Comparison of ENCODE assay signal across 3 cellular contexts in the genomic region with DNA sequence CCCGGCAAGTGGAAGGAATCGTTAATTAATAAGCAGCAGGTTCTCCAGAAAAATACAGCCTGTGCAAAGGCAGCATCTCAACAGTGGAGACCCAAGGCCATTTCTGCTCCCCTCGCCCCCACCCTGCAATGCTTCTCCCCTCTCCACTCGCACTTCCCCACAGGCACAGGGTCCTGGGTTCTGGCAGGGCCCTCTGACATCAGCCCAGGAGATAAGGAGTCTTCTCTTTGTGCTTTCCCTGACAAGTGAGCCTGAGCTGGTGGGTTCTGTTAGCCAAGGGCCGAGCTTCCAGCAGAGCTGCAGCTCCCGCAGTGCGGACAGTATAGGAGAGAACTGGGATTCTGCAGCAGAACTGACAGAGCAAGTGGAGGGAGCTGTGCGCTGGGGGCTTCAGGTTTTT.
TF ChIP-seq lines count a peak whose summit lies in the region.

No MANE protein-coding gene starts in this region.

TF ChIP-seq in SK-N-SH, 30 proteins besides CTCF, POLR2A, EP300 and RAD21:
- TF ChIP-seq ELF1 (IDR thresholded peaks at IDR 0.05) (no peak), POLR2AphosphoS5 (IDR thresholded peaks at IDR 0.05; ENCODE audit: low read depth, low read length) (no peak), FOSL2 (IDR thresholded peaks at IDR 0.05; ENCODE audit: borderline replicate concordance, low read depth) (no peak), SIN3A (IDR thresholded peaks at IDR 0.05; ENCODE audit: borderline replicate concordance, low read depth, low read length) (no peak), GABPA (IDR thresholded peaks at IDR 0.05; ENCODE audit: low read depth) (no peak), TCF12 (IDR thresholded peaks at IDR 0.05) (no peak), TAF1 (IDR thresholded peaks at IDR 0.05; ENCODE audit: borderline replicate concordance, low read depth, low read length) (no peak)
- TF ChIP-seq, protein P1, sequence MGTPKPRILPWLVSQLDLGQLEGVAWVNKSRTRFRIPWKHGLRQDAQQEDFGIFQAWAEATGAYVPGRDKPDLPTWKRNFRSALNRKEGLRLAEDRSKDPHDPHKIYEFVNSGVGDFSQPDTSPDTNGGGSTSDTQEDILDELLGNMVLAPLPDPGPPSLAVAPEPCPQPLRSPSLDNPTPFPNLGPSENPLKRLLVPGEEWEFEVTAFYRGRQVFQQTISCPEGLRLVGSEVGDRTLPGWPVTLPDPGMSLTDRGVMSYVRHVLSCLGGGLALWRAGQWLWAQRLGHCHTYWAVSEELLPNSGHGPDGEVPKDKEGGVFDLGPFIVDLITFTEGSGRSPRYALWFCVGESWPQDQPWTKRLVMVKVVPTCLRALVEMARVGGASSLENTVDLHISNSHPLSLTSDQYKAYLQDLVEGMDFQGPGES (IDR thresholded peaks at IDR 0.05; ENCODE audit: low read depth, low read length), result no peak
- TF ChIP-seq, protein P2, sequence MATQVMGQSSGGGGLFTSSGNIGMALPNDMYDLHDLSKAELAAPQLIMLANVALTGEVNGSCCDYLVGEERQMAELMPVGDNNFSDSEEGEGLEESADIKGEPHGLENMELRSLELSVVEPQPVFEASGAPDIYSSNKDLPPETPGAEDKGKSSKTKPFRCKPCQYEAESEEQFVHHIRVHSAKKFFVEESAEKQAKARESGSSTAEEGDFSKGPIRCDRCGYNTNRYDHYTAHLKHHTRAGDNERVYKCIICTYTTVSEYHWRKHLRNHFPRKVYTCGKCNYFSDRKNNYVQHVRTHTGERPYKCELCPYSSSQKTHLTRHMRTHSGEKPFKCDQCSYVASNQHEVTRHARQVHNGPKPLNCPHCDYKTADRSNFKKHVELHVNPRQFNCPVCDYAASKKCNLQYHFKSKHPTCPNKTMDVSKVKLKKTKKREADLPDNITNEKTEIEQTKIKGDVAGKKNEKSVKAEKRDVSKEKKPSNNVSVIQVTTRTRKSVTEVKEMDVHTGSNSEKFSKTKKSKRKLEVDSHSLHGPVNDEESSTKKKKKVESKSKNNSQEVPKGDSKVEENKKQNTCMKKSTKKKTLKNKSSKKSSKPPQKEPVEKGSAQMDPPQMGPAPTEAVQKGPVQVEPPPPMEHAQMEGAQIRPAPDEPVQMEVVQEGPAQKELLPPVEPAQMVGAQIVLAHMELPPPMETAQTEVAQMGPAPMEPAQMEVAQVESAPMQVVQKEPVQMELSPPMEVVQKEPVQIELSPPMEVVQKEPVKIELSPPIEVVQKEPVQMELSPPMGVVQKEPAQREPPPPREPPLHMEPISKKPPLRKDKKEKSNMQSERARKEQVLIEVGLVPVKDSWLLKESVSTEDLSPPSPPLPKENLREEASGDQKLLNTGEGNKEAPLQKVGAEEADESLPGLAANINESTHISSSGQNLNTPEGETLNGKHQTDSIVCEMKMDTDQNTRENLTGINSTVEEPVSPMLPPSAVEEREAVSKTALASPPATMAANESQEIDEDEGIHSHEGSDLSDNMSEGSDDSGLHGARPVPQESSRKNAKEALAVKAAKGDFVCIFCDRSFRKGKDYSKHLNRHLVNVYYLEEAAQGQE (IDR thresholded peaks at IDR 0.05; ENCODE audit: low read depth, low read length), result no peak
- TF ChIP-seq, protein P3, sequence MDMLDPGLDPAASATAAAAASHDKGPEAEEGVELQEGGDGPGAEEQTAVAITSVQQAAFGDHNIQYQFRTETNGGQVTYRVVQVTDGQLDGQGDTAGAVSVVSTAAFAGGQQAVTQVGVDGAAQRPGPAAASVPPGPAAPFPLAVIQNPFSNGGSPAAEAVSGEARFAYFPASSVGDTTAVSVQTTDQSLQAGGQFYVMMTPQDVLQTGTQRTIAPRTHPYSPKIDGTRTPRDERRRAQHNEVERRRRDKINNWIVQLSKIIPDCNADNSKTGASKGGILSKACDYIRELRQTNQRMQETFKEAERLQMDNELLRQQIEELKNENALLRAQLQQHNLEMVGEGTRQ (IDR thresholded peaks at IDR 0.05; ENCODE audit: borderline replicate concordance, low read depth, low read length), result no peak
TF ChIP-seq in SK-N-SH: peak in this region for 0.

TF ChIP-seq in SK-N-SH treated with all-trans-retinoic acid at 6 μM for 48 hours, 23 proteins besides CTCF, POLR2A, EP300 and RAD21 (continues in another document):
- TF ChIP-seq, protein P4, sequence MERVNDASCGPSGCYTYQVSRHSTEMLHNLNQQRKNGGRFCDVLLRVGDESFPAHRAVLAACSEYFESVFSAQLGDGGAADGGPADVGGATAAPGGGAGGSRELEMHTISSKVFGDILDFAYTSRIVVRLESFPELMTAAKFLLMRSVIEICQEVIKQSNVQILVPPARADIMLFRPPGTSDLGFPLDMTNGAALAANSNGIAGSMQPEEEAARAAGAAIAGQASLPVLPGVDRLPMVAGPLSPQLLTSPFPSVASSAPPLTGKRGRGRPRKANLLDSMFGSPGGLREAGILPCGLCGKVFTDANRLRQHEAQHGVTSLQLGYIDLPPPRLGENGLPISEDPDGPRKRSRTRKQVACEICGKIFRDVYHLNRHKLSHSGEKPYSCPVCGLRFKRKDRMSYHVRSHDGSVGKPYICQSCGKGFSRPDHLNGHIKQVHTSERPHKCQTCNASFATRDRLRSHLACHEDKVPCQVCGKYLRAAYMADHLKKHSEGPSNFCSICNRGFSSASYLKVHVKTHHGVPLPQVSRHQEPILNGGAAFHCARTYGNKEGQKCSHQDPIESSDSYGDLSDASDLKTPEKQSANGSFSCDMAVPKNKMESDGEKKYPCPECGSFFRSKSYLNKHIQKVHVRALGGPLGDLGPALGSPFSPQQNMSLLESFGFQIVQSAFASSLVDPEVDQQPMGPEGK (CRISPR knock-in tag; IDR thresholded peaks at IDR 0.05; ENCODE audit: borderline replicate concordance), result no peak
- TF ChIP-seq, protein P5, sequence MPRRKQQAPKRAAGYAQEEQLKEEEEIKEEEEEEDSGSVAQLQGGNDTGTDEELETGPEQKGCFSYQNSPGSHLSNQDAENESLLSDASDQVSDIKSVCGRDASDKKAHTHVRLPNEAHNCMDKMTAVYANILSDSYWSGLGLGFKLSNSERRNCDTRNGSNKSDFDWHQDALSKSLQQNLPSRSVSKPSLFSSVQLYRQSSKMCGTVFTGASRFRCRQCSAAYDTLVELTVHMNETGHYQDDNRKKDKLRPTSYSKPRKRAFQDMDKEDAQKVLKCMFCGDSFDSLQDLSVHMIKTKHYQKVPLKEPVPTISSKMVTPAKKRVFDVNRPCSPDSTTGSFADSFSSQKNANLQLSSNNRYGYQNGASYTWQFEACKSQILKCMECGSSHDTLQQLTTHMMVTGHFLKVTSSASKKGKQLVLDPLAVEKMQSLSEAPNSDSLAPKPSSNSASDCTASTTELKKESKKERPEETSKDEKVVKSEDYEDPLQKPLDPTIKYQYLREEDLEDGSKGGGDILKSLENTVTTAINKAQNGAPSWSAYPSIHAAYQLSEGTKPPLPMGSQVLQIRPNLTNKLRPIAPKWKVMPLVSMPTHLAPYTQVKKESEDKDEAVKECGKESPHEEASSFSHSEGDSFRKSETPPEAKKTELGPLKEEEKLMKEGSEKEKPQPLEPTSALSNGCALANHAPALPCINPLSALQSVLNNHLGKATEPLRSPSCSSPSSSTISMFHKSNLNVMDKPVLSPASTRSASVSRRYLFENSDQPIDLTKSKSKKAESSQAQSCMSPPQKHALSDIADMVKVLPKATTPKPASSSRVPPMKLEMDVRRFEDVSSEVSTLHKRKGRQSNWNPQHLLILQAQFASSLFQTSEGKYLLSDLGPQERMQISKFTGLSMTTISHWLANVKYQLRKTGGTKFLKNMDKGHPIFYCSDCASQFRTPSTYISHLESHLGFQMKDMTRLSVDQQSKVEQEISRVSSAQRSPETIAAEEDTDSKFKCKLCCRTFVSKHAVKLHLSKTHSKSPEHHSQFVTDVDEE (CRISPR knock-in tag; IDR thresholded peaks at IDR 0.05), result no peak
- TF ChIP-seq ZFP30 (CRISPR knock-in tag; IDR thresholded peaks at IDR 0.05), result no peak
- TF ChIP-seq BACH2 (CRISPR knock-in tag; IDR thresholded peaks at IDR 0.05; ENCODE audit: borderline replicate concordance), result no peak
- TF ChIP-seq OSR1 (CRISPR knock-in tag; IDR thresholded peaks at IDR 0.05), result no peak
- no peak for TF ChIP-seq ZC3H10 (CRISPR knock-in tag; IDR thresholded peaks at IDR 0.05)
- no peak for TF ChIP-seq SNAI2 (CRISPR knock-in tag; IDR thresholded peaks at IDR 0.05)
- TF ChIP-seq, protein P6, sequence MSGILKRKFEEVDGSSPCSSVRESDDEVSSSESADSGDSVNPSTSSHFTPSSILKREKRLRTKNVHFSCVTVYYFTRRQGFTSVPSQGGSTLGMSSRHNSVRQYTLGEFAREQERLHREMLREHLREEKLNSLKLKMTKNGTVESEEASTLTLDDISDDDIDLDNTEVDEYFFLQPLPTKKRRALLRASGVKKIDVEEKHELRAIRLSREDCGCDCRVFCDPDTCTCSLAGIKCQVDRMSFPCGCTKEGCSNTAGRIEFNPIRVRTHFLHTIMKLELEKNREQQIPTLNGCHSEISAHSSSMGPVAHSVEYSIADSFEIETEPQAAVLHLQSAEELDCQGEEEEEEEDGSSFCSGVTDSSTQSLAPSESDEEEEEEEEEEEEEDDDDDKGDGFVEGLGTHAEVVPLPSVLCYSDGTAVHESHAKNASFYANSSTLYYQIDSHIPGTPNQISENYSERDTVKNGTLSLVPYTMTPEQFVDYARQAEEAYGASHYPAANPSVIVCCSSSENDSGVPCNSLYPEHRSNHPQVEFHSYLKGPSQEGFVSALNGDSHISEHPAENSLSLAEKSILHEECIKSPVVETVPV (CRISPR knock-in tag; IDR thresholded peaks at IDR 0.05), result no peak
- TF ChIP-seq ZNF565 (CRISPR knock-in tag; conservative IDR thresholded peaks at IDR 0.05; ENCODE audit: low read depth), result no peak
- no peak for TF ChIP-seq PPARA (CRISPR knock-in tag; IDR thresholded peaks at IDR 0.05; ENCODE audit: borderline replicate concordance)

TF ChIP-seq in H1, 55 proteins besides CTCF, POLR2A, EP300 and RAD21:
- TF ChIP-seq TBP (IDR thresholded peaks at IDR 0.05; ENCODE audit: low read depth, low read length), result no peak
- no peak for TF ChIP-seq HDAC6 (IDR thresholded peaks at IDR 0.05; ENCODE audit: low read depth, low read length)
- no peak for TF ChIP-seq CREB1 (IDR thresholded peaks at IDR 0.05)
- no peak for TF ChIP-seq CHD2 (IDR thresholded peaks at IDR 0.05; ENCODE audit: low read length)
- no peak for TF ChIP-seq RFX5 (IDR thresholded peaks at IDR 0.05; ENCODE audit: borderline replicate concordance, low read depth, low read length)
- TF ChIP-seq HDAC2 (IDR thresholded peaks at IDR 0.05; ENCODE audit: borderline replicate concordance in 1 of 2, low read depth in 2 of 2, low read length in 2 of 2), result no peak
- TF ChIP-seq BRCA1 (IDR thresholded peaks at IDR 0.05; ENCODE audit: low read depth, low read length), result no peak
- TF ChIP-seq CBX5 (IDR thresholded peaks at IDR 0.05; ENCODE audit: low read depth, low read length), result no peak
- no peak for TF ChIP-seq TAF7 (optimal IDR thresholded peaks at IDR 0.05; ENCODE audit: borderline replicate concordance, low read depth, low read length)
- TF ChIP-seq, protein P7, sequence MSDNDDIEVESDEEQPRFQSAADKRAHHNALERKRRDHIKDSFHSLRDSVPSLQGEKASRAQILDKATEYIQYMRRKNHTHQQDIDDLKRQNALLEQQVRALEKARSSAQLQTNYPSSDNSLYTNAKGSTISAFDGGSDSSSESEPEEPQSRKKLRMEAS (IDR thresholded peaks at IDR 0.05), result no peak
- no peak for TF ChIP-seq SP4 (IDR thresholded peaks at IDR 0.05; ENCODE audit: low read length)
- no peak for TF ChIP-seq SIX5 (IDR thresholded peaks at IDR 0.05; ENCODE audit: low read depth, low read length)
- no peak for TF ChIP-seq SP2 (IDR thresholded peaks at IDR 0.05; ENCODE audit: low read length)
- TF ChIP-seq FOSL1 (IDR thresholded peaks at IDR 0.05; ENCODE audit: insufficient read depth, low read depth, low read length), result no peak
- TF ChIP-seq NRF1 (IDR thresholded peaks at IDR 0.05; ENCODE audit: low read depth, low read length), result no peak
